In genomic region chr17:17737938-17738894, GRCh38 we compare ENCODE assay signal across 9 cellular contexts. TPM values are rescaled to one million over a fixed set of nuclear protein-coding genes. Genes with fewer than 3 reads are reported as not detected.
A peak's percentile ranks its signal among the peaks of the same experiment; 100 is the strongest.
DNase-seq lines count a peak whose midpoint lies in the region; ATAC-seq and TF ChIP-seq lines count a peak whose summit lies in the region.
"Had no signal": no experiment of that assay in that cellular context is flagged by ENCODE, and none has a peak within 500 bp of the region (broad histone marks: within the 10 kb centered on the region; RNA-seq: fewer than 3 reads in every experiment).

No MANE protein-coding gene starts in this region.

- H3K27me3 ChIP-seq in endodermal cell (ENCODE audit: control insufficient read depth, insufficient read depth, low read length, poor library complexity, severe bottlenecking) (no peaks in the 10 kb centered on the region), muscle layer of duodenum (ENCODE audit: low read depth, low read length) (no peaks in the 10 kb centered on the region)

- no peak overlapping the region for H3K4me3 ChIP-seq in endodermal cell (ENCODE audit: low read length)
- H3K4me3 ChIP-seq in muscle layer of duodenum (ENCODE audit: low read depth in 1 of 2, low read length in 2 of 2) = no peak overlapping the region

- H3K4me1 Mint-ChIP-seq in activated T-cell treated with anti-CD3 and anti-CD28 coated beads, Interleukin-2, amount 50 U/mL, for 24 hours (ENCODE audit: low read depth) = peaks cover 55% of the 10 kb centered on the region
- peaks cover 20% of the 10 kb centered on the region for H3K4me1 Mint-ChIP-seq in endodermal cell

- no peak for DNase-seq in activated T-cell treated with anti-CD3 and anti-CD28 coated beads, Interleukin-2, amount 50 U/mL, for 24 hours
- no peak for DNase-seq in activated T-cell treated with anti-CD3 and anti-CD28 coated beads, Interleukin-2, amount 50 U/mL, for 1 hour
- DNase-seq in endodermal cell (peak; percentile 79), ureter (ENCODE audit: low spot score) (peak; percentile 90), NCI-H2227 (lab: John Stamatoyannopoulos, UW; ENCODE audit: unreplicated experiment) (no peak), NCI-H187 (lab: John Stamatoyannopoulos, UW) (no peak)
- DNase-seq: NCI-H774 had no signal

- H3K27me3 Mint-ChIP-seq in activated T-cell treated with anti-CD3 and anti-CD28 coated beads, Interleukin-2, amount 50 U/mL, for 24 hours = no peaks in the 10 kb centered on the region
- peaks cover 8% of the 10 kb centered on the region for H3K27me3 Mint-ChIP-seq in endodermal cell (ENCODE audit: insufficient read depth)

- WGBS in endodermal cell (ENCODE audit: insufficient coverage in 1 of 2, insufficient read length in 1 of 2), 2 experiments = 74 to 90% methylated on average over 6 to 16 of the region's 16 CpGs

- TF ChIP-seq CTCF in endodermal cell (conservative IDR thresholded peaks at IDR 0.05) = no peak

- no peak for ATAC-seq in GM18867 (IDR thresholded peaks at IDR 0.05; ENCODE audit: unreplicated experiment)

- H3K36me3 ChIP-seq in endodermal cell (ENCODE audit: control insufficient read depth, insufficient read depth, low read length) = peaks cover 11% of the 10 kb centered on the region
- no peaks in the 10 kb centered on the region for H3K36me3 ChIP-seq in muscle layer of duodenum (ENCODE audit: control insufficient read depth in 1 of 2, insufficient read depth in 2 of 2, low read length in 2 of 2)

- peaks cover 25% of the 10 kb centered on the region for H3K4me1 ChIP-seq in endodermal cell (ENCODE audit: control insufficient read depth, insufficient read depth, low read length)
- peaks cover 24 to 52% of the 10 kb centered on the region in 2 donors for H3K4me1 ChIP-seq in muscle layer of duodenum (ENCODE audit: control insufficient read depth in 1 of 2, insufficient read depth in 2 of 2, low read length in 2 of 2)

- no peak overlapping the region for H3K27ac ChIP-seq in endodermal cell (ENCODE audit: low read depth, low read length)
- H3K27ac ChIP-seq in muscle layer of duodenum (ENCODE audit: low read length) = peak overlapping the region; percentile 45

- no peaks in the 10 kb centered on the region for H3K9me3 ChIP-seq in endodermal cell (ENCODE audit: control insufficient read depth, low read length)
- no peaks in the 10 kb centered on the region for H3K9me3 ChIP-seq in muscle layer of duodenum (ENCODE audit: control insufficient read depth in 1 of 2, low read length in 2 of 2)

- H3K9me3 Mint-ChIP-seq in activated T-cell treated with anti-CD3 and anti-CD28 coated beads, Interleukin-2, amount 50 U/mL, for 24 hours = no peaks in the 10 kb centered on the region
- no peaks in the 10 kb centered on the region for H3K9me3 Mint-ChIP-seq in endodermal cell

- peak overlapping the region; percentile 84 for H3K27ac Mint-ChIP-seq in activated T-cell treated with anti-CD3 and anti-CD28 coated beads, Interleukin-2, amount 50 U/mL, for 24 hours
- H3K27ac Mint-ChIP-seq in endodermal cell = no peak overlapping the region

- no peaks in the 10 kb centered on the region for H3K36me3 Mint-ChIP-seq in activated T-cell treated with anti-CD3 and anti-CD28 coated beads, Interleukin-2, amount 50 U/mL, for 24 hours (ENCODE audit: low read depth)
- peaks cover 5% of the 10 kb centered on the region for H3K36me3 Mint-ChIP-seq in endodermal cell (ENCODE audit: low read depth)

- H3K9ac ChIP-seq in endodermal cell (ENCODE audit: extremely low read depth, low read length, poor library complexity, severe bottlenecking) = no peak overlapping the region

- no peak overlapping the region for H3K4me3 Mint-ChIP-seq in activated T-cell treated with anti-CD3 and anti-CD28 coated beads, Interleukin-2, amount 50 U/mL, for 24 hours
- H3K4me3 Mint-ChIP-seq in endodermal cell = no peak overlapping the region

RNA-seq across cellular contexts. Expression of gene RAI1, which starts 57.0 kb away (rescaled TPM):
- total RNA-seq in endodermal cell = 10 to 100 TPM; 35.9 to 42.9 TPM
- 34.4 TPM for polyA plus RNA-seq in endodermal cell (2013, experiment 1 of 2)
- 37.1 TPM for polyA plus RNA-seq in endodermal cell (2013, experiment 2 of 2)
- total RNA-seq in ureter = 117 TPM

Comparison
In these comparisons a context has a peak if more than half of its experiments do, and no peak if none do; other contexts are left out.
1. DNase-seq: peak in endodermal cell (single experiment) and ureter (single experiment); none in activated T-cell treated with anti-CD3 and anti-CD28 coated beads, Interleukin-2, amount 50 U/mL, for 24 hours (single experiment), activated T-cell treated with anti-CD3 and anti-CD28 coated beads, Interleukin-2, amount 50 U/mL, for 1 hour (single experiment), NCI-H2227 (single experiment) and NCI-H187 (0 of 2).